In the genomic region with DNA sequence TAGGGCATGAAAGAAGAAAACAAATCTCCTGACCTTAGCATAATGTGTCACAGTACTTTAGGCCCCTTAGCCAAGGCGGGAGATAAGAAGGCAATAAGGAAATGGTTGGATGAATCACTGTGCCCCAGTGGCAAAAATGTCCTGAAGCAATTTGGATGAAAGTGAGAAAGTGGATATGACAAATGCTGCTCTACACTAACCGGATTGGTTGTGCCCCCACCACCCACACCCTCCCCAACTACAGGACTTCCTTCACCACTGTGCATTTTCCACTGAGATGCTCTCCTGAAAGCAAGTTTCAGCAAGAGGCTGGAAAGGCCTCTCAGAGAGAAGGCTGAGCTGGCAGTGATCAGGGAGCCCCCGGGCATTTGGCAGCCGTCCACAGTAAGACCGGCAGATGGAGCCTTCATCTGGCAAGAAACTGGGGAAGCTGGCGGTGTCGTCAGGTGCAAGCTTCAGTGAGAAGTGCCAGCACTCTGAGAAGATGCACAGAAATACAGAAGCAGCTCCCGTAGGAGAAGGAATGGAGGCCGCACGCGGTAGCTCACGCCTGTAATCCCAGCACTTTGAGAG, we compare ENCODE assay signal across 9 cellular contexts.
A peak's percentile ranks its signal among the peaks of the same experiment; 100 is the strongest.
DNase-seq lines count a peak whose midpoint lies in the region; ATAC-seq, FAIRE-seq and TF ChIP-seq lines count a peak whose summit lies in the region.
"Had no signal": no experiment of that assay in that cellular context is flagged by ENCODE, and none has a peak within 500 bp of the region (broad histone marks: within the 10 kb centered on the region; RNA-seq: fewer than 3 reads in every experiment).

No MANE protein-coding gene starts in this region.

- H3K79me2 ChIP-seq in astrocyte (ENCODE audit: insufficient read depth, low read length): no peaks in the 10 kb centered on the region

- H3K9me3 ChIP-seq in astrocyte (ENCODE audit: insufficient read depth, low read depth, low read length) (no peaks in the 10 kb centered on the region), left lung (no peaks in the 10 kb centered on the region), transverse colon (no peaks in the 10 kb centered on the region)
- H3K9me3 ChIP-seq: Caco-2 had no signal

- TF ChIP-seq CTCF in astrocyte (IDR thresholded peaks at IDR 0.05; ENCODE audit: insufficient read depth, low read depth, low read length) (no peak), left lung (IDR thresholded peaks at IDR 0.05) (no peak), transverse colon (IDR thresholded peaks at IDR 0.05) (peak in 3 of 5 experiments; percentile 7 to 43 (median 15)), coronary artery (IDR thresholded peaks at IDR 0.05) (no peak)

- no peak overlapping the region for H3K9ac ChIP-seq in astrocyte (ENCODE audit: low read length)

- H3K4me3 Mint-ChIP-seq in activated CD4-positive, alpha-beta T cell treated with anti-CD3 and anti-CD28 coated beads, Interleukin-2, amount 10 ng/mL, durations not matched to agents 24 days and 14 days: no peak overlapping the region
- no peak overlapping the region for H3K4me3 Mint-ChIP-seq in astrocyte (ENCODE audit: unreplicated experiment)

- no peaks in the 10 kb centered on the region for H3K27me3 Mint-ChIP-seq in activated CD4-positive, alpha-beta T cell treated with anti-CD3 and anti-CD28 coated beads, Interleukin-2, amount 10 ng/mL, durations not matched to agents 24 days and 14 days
- no peaks in the 10 kb centered on the region for H3K27me3 Mint-ChIP-seq in astrocyte (ENCODE audit: low read depth, unreplicated experiment)

- peaks cover 13% of the 10 kb centered on the region for H3K4me1 Mint-ChIP-seq in activated CD4-positive, alpha-beta T cell treated with anti-CD3 and anti-CD28 coated beads, Interleukin-2, amount 10 ng/mL, durations not matched to agents 24 days and 14 days
- peaks cover 9% of the 10 kb centered on the region for H3K4me1 Mint-ChIP-seq in astrocyte (ENCODE audit: low read depth, unreplicated experiment)

- H3K27me3 ChIP-seq in astrocyte (ENCODE audit: insufficient read depth, low read length): no peaks in the 10 kb centered on the region
- H3K27me3 ChIP-seq in left lung: no peaks in the 10 kb centered on the region
- H3K27me3 ChIP-seq in transverse colon: no peaks in the 10 kb centered on the region

- WGBS in transverse colon (ENCODE audit: low coverage in 1 of 2), 2 donors: 28 to 30% methylated on average over 2 to 12 of the region's 12 CpGs

- DNase-seq in activated CD4-positive, alpha-beta T cell treated with anti-CD3 and anti-CD28 coated beads, Interleukin-2, amount 10 ng/mL, durations not matched to agents 24 days and 14 days: no peak
- no peak for DNase-seq in activated CD4-positive, alpha-beta T cell treated with anti-CD3 and anti-CD28 coated beads, Interleukin-2, amount 50 U/mL, for 4 hours
- DNase-seq in NCI-H2196 treated with DMSO at 0.1 percent for 48 hours (lab: John Stamatoyannopoulos, UW; ENCODE audit: unreplicated experiment) (peak; percentile 81), astrocyte (ENCODE audit: low read depth) (peak; percentile 71), left lung (no peak), transverse colon (peak; percentile 69), coronary artery (ENCODE audit: low spot score) (no peak)

- H3K4me2 ChIP-seq in astrocyte (ENCODE audit: low read length): peak overlapping the region; percentile 71

- ATAC-seq in left lung (peak; percentile 80), HG03354 (IDR thresholded peaks at IDR 0.05; ENCODE audit: poor library complexity, severe bottlenecking, unreplicated experiment) (no peak)

- TF ChIP-seq POLR2A in transverse colon (IDR thresholded peaks at IDR 0.05): no peak

- no peaks in the 10 kb centered on the region for H3K36me3 ChIP-seq in astrocyte (ENCODE audit: insufficient read depth, low read length)
- no peaks in the 10 kb centered on the region for H3K36me3 ChIP-seq in left lung
- H3K36me3 ChIP-seq in transverse colon: no peaks in the 10 kb centered on the region

- in situ Hi-C loops in transverse colon (cut with MboI; ENCODE audit: low pct_ligation_motif_present in 1 of 4, low pct_unique_long_range_greater_than_20kb in 1 of 4, low sequenced_read_pairs in 3 of 4): no loop called here

- H3K36me3 Mint-ChIP-seq in activated CD4-positive, alpha-beta T cell treated with anti-CD3 and anti-CD28 coated beads, Interleukin-2, amount 10 ng/mL, durations not matched to agents 24 days and 14 days (ENCODE audit: low read depth): no peaks in the 10 kb centered on the region
- H3K36me3 Mint-ChIP-seq in astrocyte (ENCODE audit: low read depth, unreplicated experiment): no peaks in the 10 kb centered on the region

- no peak overlapping the region for H2AFZ ChIP-seq in astrocyte (ENCODE audit: low read depth, low read length)

- peaks cover 3% of the 10 kb centered on the region for H3K9me3 Mint-ChIP-seq in activated CD4-positive, alpha-beta T cell treated with anti-CD3 and anti-CD28 coated beads, Interleukin-2, amount 10 ng/mL, durations not matched to agents 24 days and 14 days
- H3K9me3 Mint-ChIP-seq in astrocyte (ENCODE audit: unreplicated experiment): no peaks in the 10 kb centered on the region

- TF ChIP-seq EP300 in transverse colon (IDR thresholded peaks at IDR 0.05; ENCODE audit: low read depth): no peak

- H3K27ac ChIP-seq in astrocyte (ENCODE audit: low read depth, low read length): no peak overlapping the region
- no peak overlapping the region for H3K27ac ChIP-seq in left lung
- H3K27ac ChIP-seq in transverse colon: peak overlapping the region; percentile 78 to 80 (median 80)
- H3K27ac ChIP-seq in coronary artery: no peak overlapping the region

- H3K4me1 ChIP-seq in astrocyte (ENCODE audit: insufficient read depth, low read length): peaks cover 12% of the 10 kb centered on the region
- peaks cover 2 to 14% of the 10 kb centered on the region in 2 donors for H3K4me1 ChIP-seq in left lung
- H3K4me1 ChIP-seq in transverse colon: peaks cover 7 to 32% (median 15%) of the 10 kb centered on the region in 4 donors

- H4K20me1 ChIP-seq in astrocyte (ENCODE audit: insufficient read depth, low read length): no peaks in the 10 kb centered on the region

- FAIRE-seq in astrocyte (lab: Jason Lieb, UNC): peak; percentile 26

- peak overlapping the region; percentile 72 for H3K27ac Mint-ChIP-seq in activated CD4-positive, alpha-beta T cell treated with anti-CD3 and anti-CD28 coated beads, Interleukin-2, amount 10 ng/mL, durations not matched to agents 24 days and 14 days
- H3K27ac Mint-ChIP-seq in astrocyte (ENCODE audit: unreplicated experiment): no peak overlapping the region

- intact Hi-C loops in activated CD4-positive, alpha-beta T cell treated with anti-CD3 and anti-CD28 coated beads, Interleukin-2, amount 10 ng/mL, durations not matched to agents 24 days and 14 days (cut with micrococcal nuclease): loop anchor here (1.0 kb wide), 1 partner anchor 144 kb away; no protein-coding TSS in a partner anchor
- intact Hi-C loops in left lung (cut with DNase I): no loop called here
- intact Hi-C loops in transverse colon (cut with DNase I; ENCODE audit: low total_unique reads): no loop called here

- H3K4me3 ChIP-seq in astrocyte (ENCODE audit: insufficient read depth, low read depth, low read length) (no peak overlapping the region), left lung (no peak overlapping the region), transverse colon (no peak overlapping the region), coronary artery (no peak overlapping the region)

Comparison
In these comparisons a context has a peak if more than half of its experiments do, and no peak if none do; other contexts are left out.
1. DNase-seq: peak in NCI-H2196 treated with DMSO at 0.1 percent for 48 hours (single experiment), astrocyte (single experiment) and transverse colon (single experiment); none in activated CD4-positive, alpha-beta T cell treated with anti-CD3 and anti-CD28 coated beads, Interleukin-2, amount 10 ng/mL, durations not matched to agents 24 days and 14 days (single experiment), activated CD4-positive, alpha-beta T cell treated with anti-CD3 and anti-CD28 coated beads, Interleukin-2, amount 50 U/mL, for 4 hours (0 of 2), left lung (0 of 2) and coronary artery (single experiment).
2. H3K27ac ChIP-seq: peak in transverse colon (4 of 4); none in astrocyte (single experiment), left lung (0 of 2) and coronary artery (0 of 2).
3. CTCF ChIP-seq: peak in transverse colon (3 of 5); none in astrocyte (single experiment), left lung (0 of 2) and coronary artery (single experiment).